ENCODE assay signal across 1 cellular context in the genomic region with DNA sequence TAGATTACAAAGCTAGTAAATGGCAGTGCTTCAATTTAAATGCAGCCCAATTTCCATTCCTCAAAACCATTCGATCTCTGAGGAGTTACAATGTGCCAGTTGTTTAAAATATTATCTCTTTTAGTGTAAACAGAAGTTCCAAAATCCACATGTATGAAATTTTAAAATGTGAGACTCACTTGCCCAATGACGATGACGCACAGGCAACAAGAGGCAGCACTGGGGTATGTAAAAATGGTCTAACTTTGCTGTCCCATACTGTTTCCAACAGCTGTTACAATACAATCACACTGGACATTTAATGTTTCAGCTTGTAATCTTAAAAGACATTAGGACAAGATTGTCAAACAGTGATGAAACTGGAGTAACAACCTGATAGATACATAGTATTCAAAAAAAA.
TF ChIP-seq lines count a peak whose summit lies in the region.

No MANE protein-coding gene starts in this region.

TF ChIP-seq in WTC11, 78 proteins besides CTCF, POLR2A, EP300 and RAD21 (continued from another document):
- TF ChIP-seq, protein P1, sequence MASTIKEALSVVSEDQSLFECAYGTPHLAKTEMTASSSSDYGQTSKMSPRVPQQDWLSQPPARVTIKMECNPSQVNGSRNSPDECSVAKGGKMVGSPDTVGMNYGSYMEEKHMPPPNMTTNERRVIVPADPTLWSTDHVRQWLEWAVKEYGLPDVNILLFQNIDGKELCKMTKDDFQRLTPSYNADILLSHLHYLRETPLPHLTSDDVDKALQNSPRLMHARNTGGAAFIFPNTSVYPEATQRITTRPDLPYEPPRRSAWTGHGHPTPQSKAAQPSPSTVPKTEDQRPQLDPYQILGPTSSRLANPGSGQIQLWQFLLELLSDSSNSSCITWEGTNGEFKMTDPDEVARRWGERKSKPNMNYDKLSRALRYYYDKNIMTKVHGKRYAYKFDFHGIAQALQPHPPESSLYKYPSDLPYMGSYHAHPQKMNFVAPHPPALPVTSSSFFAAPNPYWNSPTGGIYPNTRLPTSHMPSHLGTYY (CRISPR knock-in tag; IDR thresholded peaks at IDR 0.05), result no peak
- TF ChIP-seq PRRX2 (CRISPR knock-in tag; IDR thresholded peaks at IDR 0.05) (no peak), ZNF423 (CRISPR knock-in tag; IDR thresholded peaks at IDR 0.05) (no peak), ETV6 (CRISPR knock-in tag; IDR thresholded peaks at IDR 0.05) (no peak)
- TF ChIP-seq, protein P2, sequence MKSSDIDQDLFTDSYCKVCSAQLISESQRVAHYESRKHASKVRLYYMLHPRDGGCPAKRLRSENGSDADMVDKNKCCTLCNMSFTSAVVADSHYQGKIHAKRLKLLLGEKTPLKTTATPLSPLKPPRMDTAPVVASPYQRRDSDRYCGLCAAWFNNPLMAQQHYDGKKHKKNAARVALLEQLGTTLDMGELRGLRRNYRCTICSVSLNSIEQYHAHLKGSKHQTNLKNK (CRISPR knock-in tag; IDR thresholded peaks at IDR 0.05), result no peak
TF ChIP-seq in WTC11: peak in this region for 0.
